Comparison of ENCODE assay signal across 26 cellular contexts in the genomic region with DNA sequence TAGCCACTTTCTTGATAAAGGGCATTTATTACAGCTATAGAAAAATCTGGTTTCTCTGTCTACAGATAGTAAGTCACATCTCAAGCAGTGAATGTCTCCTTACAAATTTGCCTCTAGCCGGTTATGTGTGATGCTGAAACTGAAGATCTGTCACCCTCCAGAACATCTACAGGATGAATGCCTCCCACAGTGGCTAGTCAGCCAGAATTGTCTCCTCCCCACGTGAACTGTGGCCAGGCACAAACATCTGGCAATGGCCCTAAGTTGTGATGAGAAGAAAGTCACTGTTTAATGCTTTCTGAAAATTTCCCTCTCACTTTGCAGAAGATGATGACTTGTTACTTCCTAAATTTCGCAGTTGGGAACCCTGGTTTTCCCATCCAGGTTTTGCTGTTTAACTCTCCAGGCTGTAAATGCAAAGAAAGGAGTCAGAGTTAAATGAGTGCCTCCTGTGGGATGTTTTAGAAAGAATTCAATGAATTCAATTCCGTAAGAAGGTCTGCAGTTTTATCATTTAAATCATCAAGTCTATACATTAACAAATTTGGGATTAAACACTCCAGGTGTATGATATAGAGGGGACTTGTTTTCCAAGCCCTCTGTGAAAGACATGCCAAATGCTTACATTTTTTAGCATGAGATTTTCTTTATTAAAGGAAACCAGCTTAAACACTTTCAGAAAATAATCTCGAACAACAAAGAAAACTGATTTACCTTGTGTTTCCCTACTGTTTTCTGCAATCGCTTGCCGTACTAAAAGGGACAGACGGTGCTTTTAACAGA. TPM values are rescaled to one million over a fixed set of nuclear protein-coding genes. Genes with fewer than 3 reads are reported as not detected.
"Had no signal": no experiment of that assay in that cellular context is flagged by ENCODE, and none has a peak within 500 bp of the region (broad histone marks: within the 10 kb centered on the region; RNA-seq: fewer than 3 reads in every experiment).

No MANE protein-coding gene starts in this region.

- H3K9me3 Mint-ChIP-seq: activated CD4-positive, alpha-beta memory T cell treated with anti-CD3 and anti-CD28 coated beads for 36 hours; activated CD4-positive, alpha-beta T cell treated with anti-CD3 and anti-CD28 coated beads, Interleukin-2, amount 10 ng/mL, durations not matched to agents 7 days and 5 days; activated naive CD4-positive, alpha-beta T cell treated with anti-CD3 and anti-CD28 coated beads, Interleukin-2, amount 10 ng/mL, durations not matched to agents 7 days and 5 days; activated T-helper 17 cell treated with anti-CD3 and anti-CD28 coated beads, Interleukin-2, amount 50 U/mL, for 72 hours had no signal

- H3K4me3 Mint-ChIP-seq: activated CD4-positive, alpha-beta memory T cell treated with anti-CD3 and anti-CD28 coated beads for 36 hours; activated CD4-positive, alpha-beta T cell treated with anti-CD3 and anti-CD28 coated beads, Interleukin-2, amount 10 ng/mL, durations not matched to agents 7 days and 5 days; activated naive CD4-positive, alpha-beta T cell treated with anti-CD3 and anti-CD28 coated beads, Interleukin-2, amount 10 ng/mL, durations not matched to agents 7 days and 5 days; activated naive CD8-positive, alpha-beta T cell treated with anti-CD3 and anti-CD28 coated beads for 36 hours; activated T-helper 17 cell treated with anti-CD3 and anti-CD28 coated beads, Interleukin-2, amount 50 U/mL, for 72 hours; T-cell had no signal

- H3K4me3 ChIP-seq: SK-N-MC had no signal

- ATAC-seq: activated T-helper 17 cell treated with anti-CD3 and anti-CD28 coated beads, Interleukin-2, amount 50 U/mL, for 72 hours; Panc1; T-cell had no signal

- H3K27ac Mint-ChIP-seq: activated CD4-positive, alpha-beta memory T cell treated with anti-CD3 and anti-CD28 coated beads for 36 hours; activated CD4-positive, alpha-beta T cell treated with anti-CD3 and anti-CD28 coated beads, Interleukin-2, amount 10 ng/mL, durations not matched to agents 7 days and 5 days; activated naive CD4-positive, alpha-beta T cell treated with anti-CD3 and anti-CD28 coated beads, Interleukin-2, amount 10 ng/mL, durations not matched to agents 7 days and 5 days; activated naive CD8-positive, alpha-beta T cell treated with anti-CD3 and anti-CD28 coated beads for 36 hours; activated T-helper 17 cell treated with anti-CD3 and anti-CD28 coated beads, Interleukin-2, amount 50 U/mL, for 72 hours; T-cell had no signal

- H3K27me3 ChIP-seq: brain microvascular endothelial cell had no signal

- H3K36me3 ChIP-seq: brain microvascular endothelial cell had no signal

- H3K36me3 Mint-ChIP-seq: activated CD4-positive, alpha-beta memory T cell treated with anti-CD3 and anti-CD28 coated beads for 36 hours; activated naive CD4-positive, alpha-beta T cell treated with anti-CD3 and anti-CD28 coated beads, Interleukin-2, amount 10 ng/mL, durations not matched to agents 7 days and 5 days; activated naive CD8-positive, alpha-beta T cell treated with anti-CD3 and anti-CD28 coated beads for 36 hours; T-cell had no signal

- H3K4me1 Mint-ChIP-seq: activated CD4-positive, alpha-beta T cell treated with anti-CD3 and anti-CD28 coated beads, Interleukin-2, amount 10 ng/mL, durations not matched to agents 7 days and 5 days; activated naive CD4-positive, alpha-beta T cell treated with anti-CD3 and anti-CD28 coated beads, Interleukin-2, amount 10 ng/mL, durations not matched to agents 7 days and 5 days; activated naive CD8-positive, alpha-beta T cell treated with anti-CD3 and anti-CD28 coated beads for 36 hours; activated T-helper 17 cell treated with anti-CD3 and anti-CD28 coated beads, Interleukin-2, amount 50 U/mL, for 72 hours; T-cell had no signal

- DNase-seq: activated CD4-positive, alpha-beta memory T cell treated with anti-CD3 and anti-CD28 coated beads for 36 hours; activated CD4-positive, alpha-beta T cell treated with anti-CD3 and anti-CD28 coated beads, Interleukin-2, amount 10 ng/mL, durations not matched to agents 7 days and 5 days; activated CD4-positive, CD25-positive, alpha-beta regulatory T cell; activated gamma-delta T cell; activated naive CD4-positive, alpha-beta T cell treated with anti-CD3 and anti-CD28 coated beads, Interleukin-2, amount 10 ng/mL, durations not matched to agents 7 days and 5 days; activated naive CD8-positive, alpha-beta T cell treated with anti-CD3 and anti-CD28 coated beads for 36 hours; activated T-cell treated with anti-CD3 and anti-CD28 coated beads for 4 hours; activated T-cell treated with anti-CD3 and anti-CD28 coated beads, Interleukin-2, amount 50 U/mL, for 48 hours; brain microvascular endothelial cell; Karpas-422; MM.1S; NCI-H1105 treated with DMSO at 0.1 percent for 48 hours; NCI-H1436 treated with DMSO at 0.1 percent for 48 hours; NCI-H187; NCI-H2081; NCI-H510A treated with DMSO at 0.1 percent for 48 hours; NCI-H69; NK-92 treated with Interleukin-12 subunit alpha and Interleukin-12 subunit beta, amount 100 ng/mL, for 24 hours; OCI-M1; RPMI8226; T-cell; T-helper 2 cell; T1000 had no signal

- H3K27ac ChIP-seq: brain microvascular endothelial cell, SK-N-MC had no signal

RNA-seq across cellular contexts. Expression of a gene that starts 55.4 kb away (rescaled TPM):
- total RNA-seq: activated naive CD8-positive, alpha-beta T cell treated with anti-CD3 and anti-CD28 coated beads for 36 hours had no signal
